ENCODE assay signal across 8 cellular contexts in genomic region chr2:26345554-26346453, GRCh38. TPM values are rescaled to one million over a fixed set of nuclear protein-coding genes. Genes with fewer than 3 reads are reported as not detected.
DNase-seq lines count a peak whose midpoint lies in the region; ATAC-seq and TF ChIP-seq lines count a peak whose summit lies in the region.

A gene with protein sequence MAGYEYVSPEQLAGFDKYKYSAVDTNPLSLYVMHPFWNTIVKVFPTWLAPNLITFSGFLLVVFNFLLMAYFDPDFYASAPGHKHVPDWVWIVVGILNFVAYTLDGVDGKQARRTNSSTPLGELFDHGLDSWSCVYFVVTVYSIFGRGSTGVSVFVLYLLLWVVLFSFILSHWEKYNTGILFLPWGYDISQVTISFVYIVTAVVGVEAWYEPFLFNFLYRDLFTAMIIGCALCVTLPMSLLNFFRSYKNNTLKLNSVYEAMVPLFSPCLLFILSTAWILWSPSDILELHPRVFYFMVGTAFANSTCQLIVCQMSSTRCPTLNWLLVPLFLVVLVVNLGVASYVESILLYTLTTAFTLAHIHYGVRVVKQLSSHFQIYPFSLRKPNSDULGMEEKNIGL (plus strand): TSS chr2:26346143. CDS start chr2:26346233, 90 bp downstream.

- no peaks in the 10 kb centered on the region for H3K27me3 ChIP-seq in DOHH2 (ENCODE audit: control insufficient read depth, low read length)
- H3K27me3 ChIP-seq in GM23338 (ENCODE audit: insufficient read depth), result no peaks in the 10 kb centered on the region

- peak within 1 kb of the TSS; percentile 49; the same call in 1 of the 2 replicates for H2AFZ ChIP-seq in GM23338

- H3K27ac ChIP-seq in DOHH2 (ENCODE audit: low read depth, low read length), result peak within 1 kb of the TSS; percentile 83
- H3K27ac ChIP-seq in GM23338 (ENCODE audit: low read depth), result peak within 1 kb of the TSS; percentile 97

- peak within 1 kb of the TSS; percentile 97 for H3K4me3 ChIP-seq in DOHH2 (ENCODE audit: low read length)
- peak within 1 kb of the TSS; percentile 82 for H3K4me3 ChIP-seq in GM23338

- H3F3A ChIP-seq in DOHH2 (ENCODE audit: control insufficient read depth, insufficient read depth) (peaks cover 3% of the 10 kb centered on the region; the same call in 1 of the 2 replicates), GM23338 (replicated peaks; ENCODE audit: low read depth) (no peaks in the 10 kb centered on the region)

- H4K20me1 ChIP-seq in DOHH2 (ENCODE audit: control insufficient read depth, insufficient read depth, low read depth, low read length) (peaks cover 11% of the 10 kb centered on the region; the same call in 1 of the 2 replicates), GM23338 (replicated peaks; ENCODE audit: insufficient read depth) (no peaks in the 10 kb centered on the region; the same call in 1 of the 2 replicates)

- H3K4me2 ChIP-seq in DOHH2 (ENCODE audit: low read length) (peak within 1 kb of the TSS; percentile 99), GM23338 (peak within 1 kb of the TSS; percentile 92)

- DNase-seq in GM23338 (ENCODE audit: low spot score) (peak; percentile 100), LHCN-M2 (ENCODE audit: low read depth) (peak; percentile 99), RPMI8226 (peak; percentile 99), fibroblast of gingiva (ENCODE audit: low read depth) (peak; percentile 99), naive B cell (peak; percentile 100)
- peak; percentile 98 to 99 for DNase-seq in activated T-helper 1 cell treated with anti-CD3 and anti-CD28 coated beads, Interleukin-2, amount 50 U/mL, for 16 hours (ENCODE audit: low read depth in 1 of 2, low spot score in 1 of 2)

- ATAC-seq in GM23338 (peak; percentile 94), naive B cell (ENCODE audit: low read depth in 2 of 2) (peak; percentile 90)
- ATAC-seq in stimulated activated memory B cell treated with anti-CD40 and anti-IgM and Interleukin-4, amounts not matched to agents 10 μg/mL and 1 μg/mL and 100 μg/mL, for 72 hours, result peak; percentile 99

- H3K36me3 ChIP-seq in DOHH2 (ENCODE audit: control insufficient read depth, low read length) (peaks cover 34% of the 10 kb centered on the region), GM23338 (ENCODE audit: insufficient read depth) (no peaks in the 10 kb centered on the region)

- H3K27ac Mint-ChIP-seq in GM23338, result peak within 1 kb of the TSS; percentile 98
- H3K27ac Mint-ChIP-seq in naive B cell, result peak within 1 kb of the TSS; percentile 96 to 99 (median 98)
- peak within 1 kb of the TSS; percentile 95 for H3K27ac Mint-ChIP-seq in stimulated activated memory B cell treated with anti-CD40 and anti-IgM and Interleukin-4, amounts not matched to agents 10 μg/mL and 1 μg/mL and 100 μg/mL, for 72 hours

- H3K27me3 Mint-ChIP-seq in GM23338 (ENCODE audit: insufficient read depth, low read depth, poor library complexity), result peaks cover 5% of the 10 kb centered on the region
- H3K27me3 Mint-ChIP-seq in naive B cell, result no peaks in the 10 kb centered on the region
- no peaks in the 10 kb centered on the region for H3K27me3 Mint-ChIP-seq in stimulated activated memory B cell treated with anti-CD40 and anti-IgM and Interleukin-4, amounts not matched to agents 10 μg/mL and 1 μg/mL and 100 μg/mL, for 72 hours

- H3K9me3 ChIP-seq in DOHH2 (ENCODE audit: control insufficient read depth, insufficient read depth, low read length), result no peaks in the 10 kb centered on the region

- H3K4me3 Mint-ChIP-seq in GM23338 (peak within 1 kb of the TSS; percentile 94), naive B cell (peak within 1 kb of the TSS; percentile 96 to 100 (median 98))
- H3K4me3 Mint-ChIP-seq in stimulated activated memory B cell treated with anti-CD40 and anti-IgM and Interleukin-4, amounts not matched to agents 10 μg/mL and 1 μg/mL and 100 μg/mL, for 72 hours, result peak within 1 kb of the TSS; percentile 99

- peaks cover 75% of the 10 kb centered on the region for H3K79me2 ChIP-seq in DOHH2 (ENCODE audit: control insufficient read depth, low read length)
- H3K79me2 ChIP-seq in GM23338 (replicated peaks; ENCODE audit: insufficient read depth), result peaks cover 57% of the 10 kb centered on the region

- no peak for TF ChIP-seq CTCF in DOHH2 (IDR thresholded peaks at IDR 0.05; ENCODE audit: low read depth, low read length, poor library complexity, severe bottlenecking)
- TF ChIP-seq CTCF in GM23338 (conservative IDR thresholded peaks at IDR 0.05; ENCODE audit: low read depth in 2 of 2), result no peak

- H3K36me3 Mint-ChIP-seq in GM23338 (ENCODE audit: low read depth) (no peaks in the 10 kb centered on the region), naive B cell (no peaks in the 10 kb centered on the region)
- peaks cover 7% of the 10 kb centered on the region for H3K36me3 Mint-ChIP-seq in stimulated activated memory B cell treated with anti-CD40 and anti-IgM and Interleukin-4, amounts not matched to agents 10 μg/mL and 1 μg/mL and 100 μg/mL, for 72 hours

- no peaks in the 10 kb centered on the region for H3K9me3 Mint-ChIP-seq in GM23338
- H3K9me3 Mint-ChIP-seq in naive B cell, result no peaks in the 10 kb centered on the region
- no peaks in the 10 kb centered on the region for H3K9me3 Mint-ChIP-seq in stimulated activated memory B cell treated with anti-CD40 and anti-IgM and Interleukin-4, amounts not matched to agents 10 μg/mL and 1 μg/mL and 100 μg/mL, for 72 hours

- H3K4me1 Mint-ChIP-seq in GM23338 (peaks cover 18% of the 10 kb centered on the region), naive B cell (peaks cover 24 to 35% (median 34%) of the 10 kb centered on the region in 3 donors)
- peaks cover 34% of the 10 kb centered on the region for H3K4me1 Mint-ChIP-seq in stimulated activated memory B cell treated with anti-CD40 and anti-IgM and Interleukin-4, amounts not matched to agents 10 μg/mL and 1 μg/mL and 100 μg/mL, for 72 hours

- peaks cover 40% of the 10 kb centered on the region for H3K4me1 ChIP-seq in DOHH2 (ENCODE audit: control insufficient read depth, low read length)
- H3K4me1 ChIP-seq in GM23338 (ENCODE audit: insufficient read depth), result peaks cover 18% of the 10 kb centered on the region

- H3K9me2 ChIP-seq in DOHH2 (replicated peaks; ENCODE audit: control insufficient read depth, low read length) (no peaks in the 10 kb centered on the region), GM23338 (ENCODE audit: insufficient read depth) (no peaks in the 10 kb centered on the region)

TF ChIP-seq in GM23338, 12 proteins besides CTCF, POLR2A, EP300 and RAD21:
- TF ChIP-seq, protein P1, sequence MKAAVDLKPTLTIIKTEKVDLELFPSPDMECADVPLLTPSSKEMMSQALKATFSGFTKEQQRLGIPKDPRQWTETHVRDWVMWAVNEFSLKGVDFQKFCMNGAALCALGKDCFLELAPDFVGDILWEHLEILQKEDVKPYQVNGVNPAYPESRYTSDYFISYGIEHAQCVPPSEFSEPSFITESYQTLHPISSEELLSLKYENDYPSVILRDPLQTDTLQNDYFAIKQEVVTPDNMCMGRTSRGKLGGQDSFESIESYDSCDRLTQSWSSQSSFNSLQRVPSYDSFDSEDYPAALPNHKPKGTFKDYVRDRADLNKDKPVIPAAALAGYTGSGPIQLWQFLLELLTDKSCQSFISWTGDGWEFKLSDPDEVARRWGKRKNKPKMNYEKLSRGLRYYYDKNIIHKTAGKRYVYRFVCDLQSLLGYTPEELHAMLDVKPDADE (IDR thresholded peaks at IDR 0.05), result peak; percentile 72; the same call in 1 of the 2 replicates
- TF ChIP-seq CREB1 (CRISPR knock-in tag; IDR thresholded peaks at IDR 0.05; ENCODE audit: low read depth) (peak; percentile 88), ZNF331 (CRISPR knock-in tag; IDR thresholded peaks at IDR 0.05; ENCODE audit: low read depth) (no peak), POLR2AphosphoS5 (IDR thresholded peaks at IDR 0.05; ENCODE audit: low read depth) (peak; percentile 94), REST (IDR thresholded peaks at IDR 0.05; ENCODE audit: unreplicated experiment) (no peak)
TF ChIP-seq in GM23338: peak in this region for 3.

RNA-seq across cellular contexts. Expression of the gene that starts here (rescaled TPM):
- 64.3 and 67.8 TPM in 2 replicates for total RNA-seq in GM23338 (2014; rRNA removed; shearing (Covaris generic))
- polyA plus RNA-seq in GM23338 (2016; fragmentation: Nextera tagmentation; extraction: Ambion mirVana) (8.1 and 8.4 TPM in 2 replicates), naive B cell (ENCODE audit: low read depth in 6 of 6) (1 to 10 TPM; 1.2 to 8.0 (median 5.0) TPM)
- total RNA-seq in LHCN-M2 (2014; rRNA removed), result 20.8 and 21.8 TPM in 2 replicates
- 2.9 TPM for polyA plus RNA-seq in LHCN-M2 (2012)

Comparison
In these comparisons a context has a peak if more than half of its experiments do, and no peak if none do; other contexts are left out.
1. Peak in every context shown above with its lines: DNase-seq, ATAC-seq, H3K4me3 ChIP-seq and H3K27ac ChIP-seq.